ENCODE assay signal across 8 cellular contexts in genomic region chr11:66115638-66116410, GRCh38. TPM values are rescaled to one million over a fixed set of nuclear protein-coding genes. Genes with fewer than 3 reads are reported as not detected.
DNase-seq lines count a peak whose midpoint lies in the region; ATAC-seq and TF ChIP-seq lines count a peak whose summit lies in the region.

No MANE protein-coding gene starts in this region.

- H3K9me3 Mint-ChIP-seq in activated CD4-positive, alpha-beta T cell treated with anti-CD3 and anti-CD28 coated beads, Interleukin-2, amount 10 ng/mL, durations not matched to agents 7 days and 5 days = no peaks in the 10 kb centered on the region
- H3K9me3 Mint-ChIP-seq in activated naive CD8-positive, alpha-beta T cell treated with anti-CD3 and anti-CD28 coated beads, Interleukin-2, amount 10 ng/mL, durations not matched to agents 7 days and 5 days = no peaks in the 10 kb centered on the region
- no peaks in the 10 kb centered on the region for H3K9me3 Mint-ChIP-seq in stimulated activated memory B cell treated with anti-CD40 and anti-IgM and Interleukin-4, amounts not matched to agents 10 μg/mL and 1 μg/mL and 100 μg/mL, for 72 hours

- peak overlapping the region; percentile 92 for H3K27ac Mint-ChIP-seq in activated CD4-positive, alpha-beta T cell treated with anti-CD3 and anti-CD28 coated beads, Interleukin-2, amount 10 ng/mL, durations not matched to agents 7 days and 5 days
- H3K27ac Mint-ChIP-seq in activated naive CD8-positive, alpha-beta T cell treated with anti-CD3 and anti-CD28 coated beads, Interleukin-2, amount 10 ng/mL, durations not matched to agents 7 days and 5 days = peak overlapping the region; percentile 97
- peak overlapping the region; percentile 85 for H3K27ac Mint-ChIP-seq in stimulated activated memory B cell treated with anti-CD40 and anti-IgM and Interleukin-4, amounts not matched to agents 10 μg/mL and 1 μg/mL and 100 μg/mL, for 72 hours

- CTCF ChIA-PET in activated CD4-positive, alpha-beta T cell treated with anti-CD3 and anti-CD28 coated beads, Interleukin-2, amount 10 ng/mL, durations not matched to agents 7 days and 5 days (lab: Charles Lee) = interaction anchor here (0.7 to 1.9 kb wide), 8 partner anchors 8 to 106 kb away, joined by 3 to 7 read pairs (median 4); no protein-coding TSS in a partner anchor

- ATAC-seq in HG03066 (IDR thresholded peaks at IDR 0.05; ENCODE audit: low read depth, unreplicated experiment) (peak; percentile 58), GM21529 (IDR thresholded peaks at IDR 0.05; ENCODE audit: unreplicated experiment) (no peak)
- ATAC-seq in activated naive CD8-positive, alpha-beta T cell treated with anti-CD3 and anti-CD28 coated beads, Interleukin-2, amount 10 ng/mL, durations not matched to agents 7 days and 5 days (ENCODE audit: low read depth) = peak; percentile 73
- peak; percentile 78 for ATAC-seq in stimulated activated memory B cell treated with anti-CD40 and anti-IgM and Interleukin-4, amounts not matched to agents 10 μg/mL and 1 μg/mL and 100 μg/mL, for 72 hours

- no peaks in the 10 kb centered on the region for H3K9me3 ChIP-seq in WERI-Rb-1 (ENCODE audit: severe bottlenecking)

- no peak for TF ChIP-seq CTCF in WERI-Rb-1 (IDR thresholded peaks at IDR 0.05; ENCODE audit: low read depth, low read length)

- POLR2A ChIA-PET in activated CD4-positive, alpha-beta T cell treated with anti-CD3 and anti-CD28 coated beads, Interleukin-2, amount 10 ng/mL, durations not matched to agents 7 days and 5 days (lab: Charles Lee) = no interaction called here
- POLR2A ChIA-PET in activated naive CD8-positive, alpha-beta T cell treated with anti-CD3 and anti-CD28 coated beads, Interleukin-2, amount 10 ng/mL, durations not matched to agents 7 days and 5 days (lab: Charles Lee) = interaction anchor here (0.7 to 5.5 kb wide), 10 partner anchors 9 to 64 kb away, joined by 3 to 31 read pairs (median 14); partner anchors contain the start of genes PACS1 and SF3B2

- no peak overlapping the region for H3K4me3 ChIP-seq in WERI-Rb-1 (ENCODE audit: low read depth, low read length)

- no peak overlapping the region for H3K27ac ChIP-seq in WERI-Rb-1

- no peaks in the 10 kb centered on the region for H3K27me3 ChIP-seq in WERI-Rb-1 (ENCODE audit: insufficient read depth, low read depth, severe bottlenecking)

- H3K27me3 Mint-ChIP-seq in activated CD4-positive, alpha-beta T cell treated with anti-CD3 and anti-CD28 coated beads, Interleukin-2, amount 10 ng/mL, durations not matched to agents 7 days and 5 days = no peaks in the 10 kb centered on the region
- no peaks in the 10 kb centered on the region for H3K27me3 Mint-ChIP-seq in activated naive CD8-positive, alpha-beta T cell treated with anti-CD3 and anti-CD28 coated beads, Interleukin-2, amount 10 ng/mL, durations not matched to agents 7 days and 5 days
- H3K27me3 Mint-ChIP-seq in stimulated activated memory B cell treated with anti-CD40 and anti-IgM and Interleukin-4, amounts not matched to agents 10 μg/mL and 1 μg/mL and 100 μg/mL, for 72 hours = no peaks in the 10 kb centered on the region

- peaks cover 5% of the 10 kb centered on the region for H3K36me3 Mint-ChIP-seq in activated CD4-positive, alpha-beta T cell treated with anti-CD3 and anti-CD28 coated beads, Interleukin-2, amount 10 ng/mL, durations not matched to agents 7 days and 5 days (ENCODE audit: low read depth)
- H3K36me3 Mint-ChIP-seq in activated naive CD8-positive, alpha-beta T cell treated with anti-CD3 and anti-CD28 coated beads, Interleukin-2, amount 10 ng/mL, durations not matched to agents 7 days and 5 days = peaks cover 7% of the 10 kb centered on the region
- H3K36me3 Mint-ChIP-seq in stimulated activated memory B cell treated with anti-CD40 and anti-IgM and Interleukin-4, amounts not matched to agents 10 μg/mL and 1 μg/mL and 100 μg/mL, for 72 hours = peaks cover 4% of the 10 kb centered on the region

- H3K4me1 Mint-ChIP-seq in activated CD4-positive, alpha-beta T cell treated with anti-CD3 and anti-CD28 coated beads, Interleukin-2, amount 10 ng/mL, durations not matched to agents 7 days and 5 days = peaks cover 86% of the 10 kb centered on the region
- peaks cover 77% of the 10 kb centered on the region for H3K4me1 Mint-ChIP-seq in activated naive CD8-positive, alpha-beta T cell treated with anti-CD3 and anti-CD28 coated beads, Interleukin-2, amount 10 ng/mL, durations not matched to agents 7 days and 5 days
- peaks cover 80% of the 10 kb centered on the region for H3K4me1 Mint-ChIP-seq in stimulated activated memory B cell treated with anti-CD40 and anti-IgM and Interleukin-4, amounts not matched to agents 10 μg/mL and 1 μg/mL and 100 μg/mL, for 72 hours

- peak overlapping the region; percentile 66 for H3K4me3 Mint-ChIP-seq in activated CD4-positive, alpha-beta T cell treated with anti-CD3 and anti-CD28 coated beads, Interleukin-2, amount 10 ng/mL, durations not matched to agents 7 days and 5 days
- peak overlapping the region; percentile 84 for H3K4me3 Mint-ChIP-seq in activated naive CD8-positive, alpha-beta T cell treated with anti-CD3 and anti-CD28 coated beads, Interleukin-2, amount 10 ng/mL, durations not matched to agents 7 days and 5 days
- H3K4me3 Mint-ChIP-seq in stimulated activated memory B cell treated with anti-CD40 and anti-IgM and Interleukin-4, amounts not matched to agents 10 μg/mL and 1 μg/mL and 100 μg/mL, for 72 hours = peak overlapping the region; percentile 66

- no peaks in the 10 kb centered on the region for H3K36me3 ChIP-seq in WERI-Rb-1

- peak; percentile 51 for DNase-seq in activated CD4-positive, alpha-beta T cell treated with anti-CD3 and anti-CD28 coated beads, Interleukin-2, amount 10 ng/mL, durations not matched to agents 7 days and 5 days
- DNase-seq in activated CD4-positive, alpha-beta T cell treated with anti-CD3 and anti-CD28 coated beads for 48 hours = no peak
- no peak for DNase-seq in activated naive CD8-positive, alpha-beta T cell treated with anti-CD3 and anti-CD28 coated beads, Interleukin-2, amount 10 ng/mL, durations not matched to agents 7 days and 5 days
- DNase-seq in NCI-H2171 (lab: John Stamatoyannopoulos, UW) (no peak), WERI-Rb-1 (no peak)

RNA-seq across cellular contexts. Expression of gene PACS1, which starts 45.8 kb away (rescaled TPM):
- total RNA-seq in activated CD4-positive, alpha-beta T cell treated with anti-CD3 and anti-CD28 coated beads, Interleukin-2, amount 10 ng/mL, durations not matched to agents 7 days and 5 days = 100 to 1,000 TPM; 109 TPM
- total RNA-seq in activated naive CD8-positive, alpha-beta T cell treated with anti-CD3 and anti-CD28 coated beads, Interleukin-2, amount 10 ng/mL, durations not matched to agents 7 days and 5 days = 100 to 1,000 TPM; 138 to 162 TPM
